ENCODE assay signal across 9 cellular contexts in genomic region chr2:164717000-164717597, GRCh38.
A peak's percentile ranks its signal among the peaks of the same experiment; 100 is the strongest.
DNase-seq lines count a peak whose midpoint lies in the region; ATAC-seq, FAIRE-seq and TF ChIP-seq lines count a peak whose summit lies in the region.
"Had no signal": no experiment of that assay in that cellular context is flagged by ENCODE, and none has a peak within 500 bp of the region (broad histone marks: within the 10 kb centered on the region; RNA-seq: fewer than 3 reads in every experiment).

No MANE protein-coding gene starts in this region.

- TF ChIP-seq EP300 in HepG2 (IDR thresholded peaks at IDR 0.05; ENCODE audit: low read depth in 2 of 2, low read length in 2 of 2), result no peak
- TF ChIP-seq EP300 in HepG2 (CRISPR knock-in tag; IDR thresholded peaks at IDR 0.05; ENCODE audit: borderline replicate concordance), result no peak

- H3K9ac ChIP-seq in HCT116 (ENCODE audit: low read length) (no peak overlapping the region), adipocyte (ENCODE audit: low read length) (peak overlapping the region; percentile 22), HepG2 (ENCODE audit: insufficient read depth, low read depth, low read length) (no peak overlapping the region)

- no peak overlapping the region for H3K4me3 Mint-ChIP-seq in activated naive CD4-positive, alpha-beta T cell treated with anti-CD3 and anti-CD28 coated beads for 36 hours

- CTCF ChIA-PET in BJ (lab: Yijun Ruan, JAX), result interaction anchor here (0.7 to 1.7 kb wide), 9 partner anchors 8 to 203 kb away, joined by 3 to 11 read pairs (median 3); partner anchors contain the start of gene COBLL1
- CTCF ChIA-PET in HCT116 (lab: Charles Lee), result interaction anchor here (0.6 to 1.6 kb wide), 3 partner anchors 13 to 157 kb away, joined by 3 to 5 read pairs (median 4); no protein-coding TSS in a partner anchor
- CTCF ChIA-PET in HepG2 (lab: Yijun Ruan, JAX; ENCODE audit: low intra/inter-chr PET ratio, low total read pairs), result interaction anchor here (1.0 to 3.8 kb wide), 4 partner anchors 20 to 157 kb away, joined by 3 to 46 read pairs (median 24); no protein-coding TSS in a partner anchor
- CTCF ChIA-PET in activated naive CD4-positive, alpha-beta T cell treated with anti-CD3 and anti-CD28 coated beads for 36 hours (lab: Charles Lee), result interaction anchor here (0.7 to 1.8 kb wide), 4 partner anchors 18 to 1349 kb away, joined by 3 to 4 read pairs (median 4); no protein-coding TSS in a partner anchor

- DNase-seq in BJ (ENCODE audit: low read depth) (no peak), HCT116 (ENCODE audit: low read depth, low spot score) (peak; percentile 10), adipocyte (ENCODE audit: low read depth) (peak; percentile 86), HepG2 (ENCODE audit: low spot score) (peak; percentile 50), DMS153 treated with DMSO at 0.1 percent for 48 hours (lab: John Stamatoyannopoulos, UW; ENCODE audit: unreplicated experiment) (no peak)
- DNase-seq in activated CD4-positive, alpha-beta T cell treated with anti-CD3 and anti-CD28 coated beads, Interleukin-2, amount 50 U/mL, for 1 hour, result no peak
- no peak for DNase-seq in activated naive CD4-positive, alpha-beta T cell treated with anti-CD3 and anti-CD28 coated beads for 36 hours
- DNase-seq: activated CD8-positive, alpha-beta memory T cell treated with anti-CD3 and anti-CD28 coated beads for 24 hours had no signal

- in situ Hi-C loops in HepG2 (cut with HindIII; ENCODE audit: extremely low pct_ligation_motif_present, low pct_unique_long_range_greater_than_20kb), result no loop called here

- H2AFZ ChIP-seq in HCT116 (ENCODE audit: low read depth, low read length, poor library complexity, severe bottlenecking) (no peak overlapping the region), HepG2 (ENCODE audit: low read length) (no peak overlapping the region)

- no peak for ATAC-seq in HCT116
- ATAC-seq in HepG2, result no peak
- ATAC-seq in GM18907 (IDR thresholded peaks at IDR 0.05; ENCODE audit: unreplicated experiment), result no peak

- TF ChIP-seq RAD21 in HCT116 (IDR thresholded peaks at IDR 0.05; ENCODE audit: low read depth), result peak; percentile 56
- TF ChIP-seq RAD21 in HepG2 (CRISPR knock-in tag; IDR thresholded peaks at IDR 0.05), result peak; percentile 70; the same call in 1 of the 2 replicates

- H3K4me2 ChIP-seq in HCT116 (ENCODE audit: low read length) (no peak overlapping the region), HepG2 (ENCODE audit: low read depth, low read length) (no peak overlapping the region)

- H3K9me3 Mint-ChIP-seq in activated naive CD4-positive, alpha-beta T cell treated with anti-CD3 and anti-CD28 coated beads for 36 hours, result no peaks in the 10 kb centered on the region

- WGBS in HepG2 (ENCODE audit: low lambda C conversion rate), result 55% methylated on average over 4 of the region's 4 CpGs

- H3K79me2 ChIP-seq in HCT116 (ENCODE audit: insufficient read depth, low read length), result no peaks in the 10 kb centered on the region
- peaks cover 2% of the 10 kb centered on the region for H3K79me2 ChIP-seq in HepG2 (ENCODE audit: insufficient read depth, low read length)

- TF ChIP-seq CTCF in BJ (IDR thresholded peaks at IDR 0.05; ENCODE audit: insufficient read depth, low read depth, low read length) (peak; percentile 40), HCT116 (IDR thresholded peaks at IDR 0.05 in 2 of 3, conservative IDR thresholded peaks at IDR 0.05 in 1 of 3; ENCODE audit: borderline replicate concordance in 1 of 3, insufficient read depth in 1 of 3, low read depth in 2 of 3, low read length in 2 of 3) (peak; percentile 45 to 76 (median 46); a peak in 4 of 6 replicates), HepG2 (CRISPR knock-in tag; IDR thresholded peaks at IDR 0.05) (peak; percentile 59)

- H3K27ac Mint-ChIP-seq in activated naive CD4-positive, alpha-beta T cell treated with anti-CD3 and anti-CD28 coated beads for 36 hours, result no peak overlapping the region

- H3K4me3 ChIP-seq in BJ (ENCODE audit: low read depth, low read length), result no peak overlapping the region
- no peak overlapping the region for H3K4me3 ChIP-seq in HCT116 (replicated peaks in 1 of 2; ENCODE audit: low read depth in 1 of 2, low read length in 2 of 2)
- H3K4me3 ChIP-seq in adipocyte (ENCODE audit: low read length), result no peak overlapping the region
- no peak overlapping the region for H3K4me3 ChIP-seq in HepG2 (replicated peaks in 1 of 3; ENCODE audit: insufficient read depth in 1 of 3, low read depth in 2 of 3, low read length in 3 of 3)

- BruUV-seq in HCT116 (replicated peaks; lab: Mats Ljungman, UMichigan), result no TSS peak
- BruUV-seq in HepG2 (replicated peaks; lab: Mats Ljungman, UMichigan), result no TSS peak

- intact Hi-C loops in HCT116 (cut with micrococcal nuclease), result loop anchor here (1.0 to 10.0 kb wide), 2 partner anchors 157 to 1562 kb away; no protein-coding TSS in a partner anchor
- intact Hi-C loops in HepG2 (cut with micrococcal nuclease; ENCODE audit: unreplicated experiment), result loop anchor here (1.0 kb wide), 3 partner anchors 20 to 157 kb away; no protein-coding TSS in a partner anchor
- intact Hi-C loops in activated naive CD4-positive, alpha-beta T cell treated with anti-CD3 and anti-CD28 coated beads for 36 hours (cut with micrococcal nuclease), result loop anchor here (2.0 to 5.0 kb wide), 3 partner anchors 156 to 1548 kb away; no protein-coding TSS in a partner anchor

- H3K27me3 ChIP-seq in BJ (ENCODE audit: control insufficient read depth, insufficient read depth, low read length), result no peaks in the 10 kb centered on the region
- no peaks in the 10 kb centered on the region for H3K27me3 ChIP-seq in HCT116 (ENCODE audit: insufficient read depth, low read length)
- no peaks in the 10 kb centered on the region for H3K27me3 ChIP-seq in adipocyte (replicated peaks; ENCODE audit: control insufficient read depth, insufficient read depth, low read length)
- no peaks in the 10 kb centered on the region for H3K27me3 ChIP-seq in HepG2 (ENCODE audit: control insufficient read depth in 1 of 2, insufficient read depth in 2 of 2, low read length in 2 of 2)

- no peaks in the 10 kb centered on the region for H3K36me3 Mint-ChIP-seq in activated naive CD4-positive, alpha-beta T cell treated with anti-CD3 and anti-CD28 coated beads for 36 hours (ENCODE audit: low read depth)

- TF ChIP-seq POLR2A in HCT116 (IDR thresholded peaks at IDR 0.05; ENCODE audit: borderline replicate concordance, extremely low read depth, insufficient read depth, insufficient read length) (no peak), HepG2 (IDR thresholded peaks at IDR 0.05; ENCODE audit: insufficient read depth in 1 of 2, low read depth in 2 of 2, low read length in 2 of 2) (no peak)

- H3K27ac ChIP-seq in HCT116 (ENCODE audit: low read depth, low read length) (no peak overlapping the region), HepG2 (ENCODE audit: extremely low read length, insufficient read depth, low read length) (peak overlapping the region; percentile 20)

- POLR2A ChIA-PET in BJ (lab: Charles Lee), result no interaction called here
- POLR2A ChIA-PET in HCT116 (lab: Charles Lee), result no interaction called here
- POLR2A ChIA-PET in HepG2 (lab: Yijun Ruan, JAX), result no interaction called here

- H4K20me1 ChIP-seq in HCT116 (ENCODE audit: insufficient read depth) (no peaks in the 10 kb centered on the region), HepG2 (ENCODE audit: insufficient read depth, low read length) (no peaks in the 10 kb centered on the region)

- H3K9me3 ChIP-seq in HCT116 (ENCODE audit: control insufficient read depth in 1 of 2, insufficient read depth in 1 of 2, low read depth in 1 of 2, low read length in 2 of 2), result no peaks in the 10 kb centered on the region
- H3K9me3 ChIP-seq in adipocyte (ENCODE audit: control insufficient read depth, low read length), result no peaks in the 10 kb centered on the region
- H3K9me3 ChIP-seq in HepG2 (ENCODE audit: low read length), result no peaks in the 10 kb centered on the region

- no peaks in the 10 kb centered on the region for H3K4me1 Mint-ChIP-seq in activated naive CD4-positive, alpha-beta T cell treated with anti-CD3 and anti-CD28 coated beads for 36 hours (ENCODE audit: low read depth)

- H3K4me1 ChIP-seq in HCT116 (ENCODE audit: control insufficient read depth in 1 of 2, insufficient read depth in 2 of 2, low read length in 2 of 2) (no peaks in the 10 kb centered on the region), adipocyte (ENCODE audit: control insufficient read depth, insufficient read depth, low read length) (peaks cover 43% of the 10 kb centered on the region), HepG2 (ENCODE audit: insufficient read depth, low read length) (peaks cover 49% of the 10 kb centered on the region)

- peaks cover 5% of the 10 kb centered on the region for H3K36me3 ChIP-seq in BJ (ENCODE audit: control insufficient read depth, insufficient read depth, low read length)
- H3K36me3 ChIP-seq in HCT116 (ENCODE audit: control insufficient read depth in 1 of 2, insufficient read depth in 2 of 2, low read length in 2 of 2), result no peaks in the 10 kb centered on the region
- H3K36me3 ChIP-seq in adipocyte (ENCODE audit: control insufficient read depth, insufficient read depth, low read length, severe bottlenecking), result peaks cover 6% of the 10 kb centered on the region
- H3K36me3 ChIP-seq in HepG2 (replicated peaks in 1 of 2; ENCODE audit: control insufficient read depth in 1 of 2, insufficient read depth in 2 of 2, low read length in 2 of 2), result peaks cover 8 to 41% of the 10 kb centered on the region in 2 experiments

- no peaks in the 10 kb centered on the region for H3K27me3 Mint-ChIP-seq in activated naive CD4-positive, alpha-beta T cell treated with anti-CD3 and anti-CD28 coated beads for 36 hours (ENCODE audit: low read depth)

- RAD21 ChIA-PET in HCT116 (lab: Charles Lee; ENCODE audit: low non-redundant PET in 1 of 2, low total read pairs in 2 of 2, uncharacterized antibody in 2 of 2, unreplicated experiment in 2 of 2), result interaction anchor here in 1 of 2 experiments (0.6 kb wide), 1 partner anchor 132 kb away, joined by 3 read pairs; no protein-coding TSS in a partner anchor

- no peak for FAIRE-seq in HepG2 (lab: Jason Lieb, UNC)

- no peaks in the 10 kb centered on the region for H3K9me2 ChIP-seq in HCT116 (ENCODE audit: insufficient read depth)

TF ChIP-seq in HCT116, 20 proteins besides CTCF, POLR2A, EP300 and RAD21 (continues in another document):
- TF ChIP-seq SP1 (IDR thresholded peaks at IDR 0.05; ENCODE audit: low read depth), result no peak
- TF ChIP-seq CBX3 (IDR thresholded peaks at IDR 0.05; ENCODE audit: low read depth), result no peak
- no peak for TF ChIP-seq EZH2phosphoT487 (IDR thresholded peaks at IDR 0.05; ENCODE audit: borderline replicate concordance)
- no peak for TF ChIP-seq SIN3A (IDR thresholded peaks at IDR 0.05; ENCODE audit: low read depth)
- TF ChIP-seq EZH2 (IDR thresholded peaks at IDR 0.05), result no peak

TF ChIP-seq in HepG2, 621 proteins besides CTCF, POLR2A, EP300 and RAD21 (continues in another document):
- no peak for TF ChIP-seq IRF9 (CRISPR knock-in tag; IDR thresholded peaks at IDR 0.05; ENCODE audit: borderline replicate concordance)

Comparison
In these comparisons a context has a peak if more than half of its experiments do, and no peak if none do; other contexts are left out.
1. DNase-seq: peak in HCT116 (single experiment), adipocyte (single experiment) and HepG2 (single experiment); none in BJ (single experiment), activated CD4-positive, alpha-beta T cell treated with anti-CD3 and anti-CD28 coated beads, Interleukin-2, amount 50 U/mL, for 1 hour (single experiment), activated naive CD4-positive, alpha-beta T cell treated with anti-CD3 and anti-CD28 coated beads for 36 hours (single experiment) and DMS153 treated with DMSO at 0.1 percent for 48 hours (single experiment).
2. Peak in every context shown above with its lines, with median percentiles within 50 percentile points of each other: CTCF ChIP-seq.